In genomic region chr6:15977050-15977449, GRCh38 we compare ENCODE assay signal across 1 cellular context.
TF ChIP-seq lines count a peak whose summit lies in the region.

No MANE protein-coding gene starts in this region.

TF ChIP-seq in K562, 482 proteins besides CTCF, POLR2A, EP300 and RAD21 (continued from another document and continues in another):
- 0 out of 2 replicates have a peak, but pooled peaks have one; percentile 7 for TF ChIP-seq MGA (IDR thresholded peaks at IDR 0.05)
- no peak for TF ChIP-seq ZBTB49 (CRISPR knock-in tag; IDR thresholded peaks at IDR 0.05; ENCODE audit: borderline replicate concordance)
- TF ChIP-seq EHMT2 (IDR thresholded peaks at IDR 0.05) = peak; percentile 51
- no peak for TF ChIP-seq KHSRP (IDR thresholded peaks at IDR 0.05)
- peak; percentile 45 for TF ChIP-seq TCF3 (CRISPR knock-in tag; IDR thresholded peaks at IDR 0.05)
- peak in 1 of 2 experiments; percentile 29; a peak in 1 of 4 replicates for TF ChIP-seq FOXA3 (CRISPR knock-in tag; conservative IDR thresholded peaks at IDR 0.05 in 1 of 2, IDR thresholded peaks at IDR 0.05 in 1 of 2)
- peak; percentile 70; the same call in 1 of the 2 replicates for TF ChIP-seq ESRRA (IDR thresholded peaks at IDR 0.05; ENCODE audit: borderline replicate concordance, low read depth)
- peak; percentile 80 for TF ChIP-seq DACH1 (IDR thresholded peaks at IDR 0.05; ENCODE audit: partially characterized antibody)
- no peak for TF ChIP-seq RBM39 (optimal IDR thresholded peaks at IDR 0.05; ENCODE audit: low read depth, low read length)
- TF ChIP-seq TRIM28 (IDR thresholded peaks at IDR 0.05) = 0 out of 2 replicates have a peak, but pooled peaks have one; percentile 20
- 0 out of 2 replicates have a peak, but pooled peaks have one; percentile 11 for TF ChIP-seq CBFA2T2 (conservative IDR thresholded peaks at IDR 0.05)
- no peak for TF ChIP-seq ARID3B (CRISPR knock-in tag; IDR thresholded peaks at IDR 0.05; ENCODE audit: borderline replicate concordance)
- peak; percentile 28; the same call in 1 of the 2 replicates for TF ChIP-seq ZNF263 (CRISPR knock-in tag; IDR thresholded peaks at IDR 0.05; ENCODE audit: borderline replicate concordance)
- no peak for TF ChIP-seq NFXL1 (CRISPR knock-in tag; IDR thresholded peaks at IDR 0.05)
- TF ChIP-seq NFIC (IDR thresholded peaks at IDR 0.05) = no peak
- no peak for TF ChIP-seq CTCFL (IDR thresholded peaks at IDR 0.05; ENCODE audit: borderline replicate concordance, insufficient read depth, low read depth, low read length, poor library complexity, severe bottlenecking)
- TF ChIP-seq CCNT2 (IDR thresholded peaks at IDR 0.05; ENCODE audit: borderline replicate concordance, extremely low read depth, insufficient read length, low read depth, low read length) = peak; percentile 42
- TF ChIP-seq ZBTB2 (IDR thresholded peaks at IDR 0.05) = no peak
- TF ChIP-seq E2F5 (CRISPR knock-in tag; IDR thresholded peaks at IDR 0.05) = no peak
- TF ChIP-seq MYBL2 (IDR thresholded peaks at IDR 0.05; ENCODE audit: low read depth) = no peak
- no peak for TF ChIP-seq MYBL2 (CRISPR knock-in tag; IDR thresholded peaks at IDR 0.05; ENCODE audit: borderline replicate concordance)
- TF ChIP-seq ARID1B (IDR thresholded peaks at IDR 0.05) = peak; percentile 43
- TF ChIP-seq SMARCA5 (IDR thresholded peaks at IDR 0.05) = no peak
- TF ChIP-seq ZNF445 (CRISPR knock-in tag; IDR thresholded peaks at IDR 0.05; ENCODE audit: low read depth) = no peak
- no peak for TF ChIP-seq ZNF311 (CRISPR knock-in tag; IDR thresholded peaks at IDR 0.05)
- peak; percentile 27; the same call in 1 of the 2 replicates for TF ChIP-seq ATF7 (IDR thresholded peaks at IDR 0.05)
- TF ChIP-seq CXXC5 (CRISPR knock-in tag; IDR thresholded peaks at IDR 0.05) = peak; percentile 46; the same call in 1 of the 2 replicates
- TF ChIP-seq SIX5 (IDR thresholded peaks at IDR 0.05; ENCODE audit: borderline replicate concordance in 1 of 2, insufficient read depth in 1 of 2, low read depth in 1 of 2, low read length in 2 of 2) = no peak
- TF ChIP-seq ZNF395 (CRISPR knock-in tag; IDR thresholded peaks at IDR 0.05) = no peak
- peak; percentile 31; the same call in 1 of the 2 replicates for TF ChIP-seq SOX6 (IDR thresholded peaks at IDR 0.05)
- peak; percentile 41; the same call in 1 of the 2 replicates for TF ChIP-seq VEZF1 (CRISPR knock-in tag; IDR thresholded peaks at IDR 0.05)
- TF ChIP-seq CREB3 (tag; conservative IDR thresholded peaks at IDR 0.05; ENCODE audit: low read depth) = 0 out of 2 replicates have a peak, but pooled peaks have one; percentile 51
